10 cellular contexts compared by ENCODE assay signal in genomic region chr14:61866932-61867920, GRCh38. TPM values are rescaled to one million over a fixed set of nuclear protein-coding genes. Genes with fewer than 3 reads are reported as not detected.
DNase-seq lines count a peak whose midpoint lies in the region; ATAC-seq, FAIRE-seq and TF ChIP-seq lines count a peak whose summit lies in the region.
"Had no signal": no experiment of that assay in that cellular context is flagged by ENCODE, and none has a peak within 500 bp of the region (broad histone marks: within the 10 kb centered on the region; RNA-seq: fewer than 3 reads in every experiment).

No MANE protein-coding gene starts in this region.

- intact Hi-C loops in Caco-2 (cut with micrococcal nuclease; ENCODE audit: unreplicated experiment) = no loop called here

- FAIRE-seq in GM19239 (lab: Jason Lieb, UNC) = peak; percentile 58

- peaks cover 3% of the 10 kb centered on the region for H3K27me3 Mint-ChIP-seq in Caco-2 (ENCODE audit: insufficient read depth, unreplicated experiment)

- H3K4me1 Mint-ChIP-seq in Caco-2 (ENCODE audit: low read depth, unreplicated experiment) = no peaks in the 10 kb centered on the region
- H3K4me1 Mint-ChIP-seq: nephron had no signal

- TF ChIP-seq CTCF in Caco-2 (IDR thresholded peaks at IDR 0.05; ENCODE audit: insufficient read depth in 1 of 2, low read depth in 1 of 2, low read length in 1 of 2, severe bottlenecking in 1 of 2, unreplicated experiment in 1 of 2) = no peak

- H3K36me3 Mint-ChIP-seq in Caco-2 (ENCODE audit: insufficient read depth, unreplicated experiment) = no peaks in the 10 kb centered on the region

- no peak overlapping the region for H3K4me3 Mint-ChIP-seq in Caco-2 (ENCODE audit: unreplicated experiment)
- H3K4me3 Mint-ChIP-seq: activated T-helper 1 cell treated with anti-CD3 and anti-CD28 coated beads, Interleukin-12 subunit alpha, Interleukin-12 subunit beta, Interleukin-2, Interleukin-4 antibody, amounts not matched to agents 30 ng/mL and 10 ng/mL and 1 ng/mL, durations not matched to agents 14 hours and 24 hours and 36 hours; nephron had no signal

- DNase-seq in A172 (ENCODE audit: low spot score) (peak; percentile 2), GM19239 (ENCODE audit: insufficient read length, low spot score) (peak; percentile 22), NAMALWA (ENCODE audit: low spot score) (peak; percentile 44), AG20443 (ENCODE audit: low spot score) (no peak), dedifferentiated amniotic fluid mesenchymal stem cell (ENCODE audit: extremely low spot score) (no peak), T1000 (lab: John Stamatoyannopoulos, UW) (no peak), Caco-2 (no peak)

- H3K27me3 ChIP-seq in Caco-2 (replicated peaks; ENCODE audit: control insufficient read depth, insufficient read depth, low read length) = no peaks in the 10 kb centered on the region

- no peaks in the 10 kb centered on the region for H3K36me3 ChIP-seq in Caco-2 (ENCODE audit: control insufficient read depth, insufficient read depth, low read length)

- peaks cover 9% of the 10 kb centered on the region for H3K9me3 ChIP-seq in Caco-2

- ATAC-seq in HG02943 (IDR thresholded peaks at IDR 0.05; ENCODE audit: low read depth, unreplicated experiment) = peak; percentile 89

- H3K4me3 ChIP-seq in Caco-2 (ENCODE audit: low read depth, low read length) = no peak overlapping the region

- H3K9me3 Mint-ChIP-seq in Caco-2 (ENCODE audit: unreplicated experiment) = peaks cover 20% of the 10 kb centered on the region

- H3K27ac Mint-ChIP-seq in Caco-2 (ENCODE audit: unreplicated experiment) = no peak overlapping the region
- H3K27ac Mint-ChIP-seq: activated T-helper 1 cell treated with anti-CD3 and anti-CD28 coated beads, Interleukin-12 subunit alpha, Interleukin-12 subunit beta, Interleukin-2, Interleukin-4 antibody, amounts not matched to agents 30 ng/mL and 10 ng/mL and 1 ng/mL, durations not matched to agents 14 hours and 24 hours and 36 hours; nephron had no signal

- no TSS peak for BruUV-seq in Caco-2 (replicated peaks; lab: Mats Ljungman, UMichigan)

- no peaks in the 10 kb centered on the region for H3K4me1 ChIP-seq in Caco-2

- CTCF ChIA-PET in Caco-2 (lab: Charles Lee) = no interaction called here

- POLR2A ChIA-PET in Caco-2 (lab: Charles Lee) = no interaction called here

RNA-seq across cellular contexts. Expression of gene SYT16, which starts 54.7 kb away (rescaled TPM):
- 0.02 TPM in 1 of 2 replicates, not detected in the other for total RNA-seq in A172 (2014; rRNA removed; shearing (Covaris generic))
- total RNA-seq in Caco-2 (2022) = 0.68 and 1.00 TPM in 2 replicates
- total RNA-seq: activated T-helper 1 cell treated with anti-CD3 and anti-CD28 coated beads, Interleukin-12 subunit alpha, Interleukin-12 subunit beta, Interleukin-2, Interleukin-4 antibody, amounts not matched to agents 30 ng/mL and 10 ng/mL and 1 ng/mL, durations not matched to agents 14 hours and 24 hours and 36 hours had no signal

Comparison
In these comparisons a context has a peak if more than half of its experiments do, and no peak if none do; other contexts are left out.
1. DNase-seq: peak in A172 (single experiment), GM19239 (single experiment) and NAMALWA (single experiment); none in AG20443 (single experiment), dedifferentiated amniotic fluid mesenchymal stem cell (single experiment), T1000 (single experiment) and Caco-2 (0 of 2).